Comparison of ENCODE assay signal across 27 cellular contexts in genomic region chr6:2528156-2528555, GRCh38.
"Had no signal": no experiment of that assay in that cellular context is flagged by ENCODE, and none has a peak within 500 bp of the region (broad histone marks: within the 10 kb centered on the region; RNA-seq: fewer than 3 reads in every experiment).

No MANE protein-coding gene starts in this region.

- H3K4me1 ChIP-seq: adrenal gland, body of pancreas, colonic mucosa, gastroesophageal sphincter had no signal

- H3K9me3 ChIP-seq: adrenal gland, colonic mucosa had no signal

- H3K4me3 Mint-ChIP-seq: activated CD4-positive, alpha-beta memory T cell treated with anti-CD3 and anti-CD28 coated beads, Interleukin-2, amount 10 ng/mL, durations not matched to agents 7 days and 5 days; activated CD4-positive, alpha-beta T cell treated with anti-CD3 and anti-CD28 coated beads, Interleukin-2, amount 10 ng/mL, durations not matched to agents 7 days and 5 days; activated naive CD8-positive, alpha-beta T cell; activated T-cell treated with anti-CD3 and anti-CD28 coated beads, Interleukin-2, amount 50 U/mL, for 4 hours; activated T-helper 17 cell treated with anti-CD3 and anti-CD28 coated beads, Interleukin-2, amount 50 U/mL, for 72 hours; WTC11 had no signal

- H3K4me1 Mint-ChIP-seq: activated CD4-positive, alpha-beta T cell treated with anti-CD3 and anti-CD28 coated beads, Interleukin-2, amount 10 ng/mL, durations not matched to agents 7 days and 5 days; activated T-helper 17 cell treated with anti-CD3 and anti-CD28 coated beads, Interleukin-2, amount 50 U/mL, for 72 hours had no signal

- H3K36me3 ChIP-seq: adrenal gland, colonic mucosa, gastroesophageal sphincter, heart right ventricle had no signal

- H3K4me2 ChIP-seq: hepatocyte had no signal

- H3K27ac Mint-ChIP-seq: activated CD4-positive, alpha-beta memory T cell treated with anti-CD3 and anti-CD28 coated beads, Interleukin-2, amount 10 ng/mL, durations not matched to agents 7 days and 5 days; activated CD4-positive, alpha-beta T cell treated with anti-CD3 and anti-CD28 coated beads, Interleukin-2, amount 10 ng/mL, durations not matched to agents 7 days and 5 days; activated naive CD8-positive, alpha-beta T cell; activated T-helper 17 cell treated with anti-CD3 and anti-CD28 coated beads, Interleukin-2, amount 50 U/mL, for 72 hours; WTC11 had no signal

- DNase-seq: activated CD4-positive, alpha-beta memory T cell treated with anti-CD3 and anti-CD28 coated beads, Interleukin-2, amount 10 ng/mL, durations not matched to agents 7 days and 5 days; activated CD4-positive, alpha-beta T cell treated with anti-CD3 and anti-CD28 coated beads for 1 hour; activated CD4-positive, alpha-beta T cell treated with anti-CD3 and anti-CD28 coated beads for 4 hours; activated CD4-positive, alpha-beta T cell treated with anti-CD3 and anti-CD28 coated beads, Interleukin-2, amount 10 ng/mL, durations not matched to agents 7 days and 5 days; activated CD4-positive, alpha-beta T cell treated with anti-CD3 and anti-CD28 coated beads, Interleukin-2, amount 50 U/mL, for 4 hours; activated CD8-positive, alpha-beta memory T cell treated with anti-CD3 and anti-CD28 coated beads for 24 hours; activated effector memory CD4-positive, alpha-beta T cell treated with Interleukin-2 at 50 U/mL for 16 hours; activated gamma-delta T cell treated with Interleukin-2 at 50 U/mL for 16 hours; activated naive CD4-positive, alpha-beta T cell treated with anti-CD3 and anti-CD28 coated beads, Interleukin-2, amount 50 U/mL, for 16 hours; activated naive CD4-positive, alpha-beta T cell treated with Interleukin-2 at 50 U/mL for 16 hours; activated T-cell treated with anti-CD3 and anti-CD28 coated beads, Interleukin-2, amount 50 U/mL, for 4 hours; adrenal gland; amygdala; aorta; body of pancreas; caudate nucleus; colonic mucosa; effector CD8-positive, alpha-beta T cell; foreskin keratinocyte; heart right ventricle; T-helper 2 cell had no signal

- H3K4me3 ChIP-seq: adrenal gland, body of pancreas, colonic mucosa, gastroesophageal sphincter, heart right ventricle, hepatocyte had no signal

- H3K27ac ChIP-seq: adrenal gland, body of pancreas, colonic mucosa, foreskin keratinocyte, gastroesophageal sphincter, heart right ventricle, hepatocyte, VCaP had no signal

- H2AFZ ChIP-seq: hepatocyte had no signal

- H3K79me2 ChIP-seq: hepatocyte had no signal
